1 cellular context compared by ENCODE assay signal in the genomic region with DNA sequence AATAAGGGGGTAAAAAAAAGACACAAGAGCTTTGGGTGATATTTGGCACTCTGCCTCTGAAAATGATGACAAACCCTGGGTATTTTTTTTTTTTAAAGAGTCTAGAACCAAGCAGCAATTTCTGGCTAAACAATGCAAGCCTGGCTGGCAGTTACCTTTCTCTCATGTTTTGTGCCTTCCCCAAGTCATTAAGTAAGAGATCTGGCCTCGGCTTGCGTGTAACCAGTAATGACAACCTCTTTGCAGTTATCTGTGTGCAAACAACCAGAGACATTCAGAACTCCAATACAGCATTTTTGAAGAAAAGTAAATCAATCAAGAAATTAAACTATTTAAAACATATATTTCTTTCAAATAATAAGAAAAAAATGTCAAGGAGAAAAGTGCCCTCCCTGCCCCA.
TF ChIP-seq lines count a peak whose summit lies in the region.

No MANE protein-coding gene starts in this region.

TF ChIP-seq in HepG2, 621 proteins besides CTCF, POLR2A, EP300 and RAD21 (continued from another document):
- TF ChIP-seq, protein P1, sequence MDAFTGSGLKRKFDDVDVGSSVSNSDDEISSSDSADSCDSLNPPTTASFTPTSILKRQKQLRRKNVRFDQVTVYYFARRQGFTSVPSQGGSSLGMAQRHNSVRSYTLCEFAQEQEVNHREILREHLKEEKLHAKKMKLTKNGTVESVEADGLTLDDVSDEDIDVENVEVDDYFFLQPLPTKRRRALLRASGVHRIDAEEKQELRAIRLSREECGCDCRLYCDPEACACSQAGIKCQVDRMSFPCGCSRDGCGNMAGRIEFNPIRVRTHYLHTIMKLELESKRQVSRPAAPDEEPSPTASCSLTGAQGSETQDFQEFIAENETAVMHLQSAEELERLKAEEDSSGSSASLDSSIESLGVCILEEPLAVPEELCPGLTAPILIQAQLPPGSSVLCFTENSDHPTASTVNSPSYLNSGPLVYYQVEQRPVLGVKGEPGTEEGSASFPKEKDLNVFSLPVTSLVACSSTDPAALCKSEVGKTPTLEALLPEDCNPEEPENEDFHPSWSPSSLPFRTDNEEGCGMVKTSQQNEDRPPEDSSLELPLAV (CRISPR knock-in tag; conservative IDR thresholded peaks at IDR 0.05; ENCODE audit: low read depth): no peak
- TF ChIP-seq TEAD2 (CRISPR knock-in tag; IDR thresholded peaks at IDR 0.05) (no peak), U2AF2 (IDR thresholded peaks at IDR 0.05; ENCODE audit: low read depth, low read length) (no peak), ZBTB21 (CRISPR knock-in tag; IDR thresholded peaks at IDR 0.05) (no peak)
- TF ChIP-seq, protein P2, sequence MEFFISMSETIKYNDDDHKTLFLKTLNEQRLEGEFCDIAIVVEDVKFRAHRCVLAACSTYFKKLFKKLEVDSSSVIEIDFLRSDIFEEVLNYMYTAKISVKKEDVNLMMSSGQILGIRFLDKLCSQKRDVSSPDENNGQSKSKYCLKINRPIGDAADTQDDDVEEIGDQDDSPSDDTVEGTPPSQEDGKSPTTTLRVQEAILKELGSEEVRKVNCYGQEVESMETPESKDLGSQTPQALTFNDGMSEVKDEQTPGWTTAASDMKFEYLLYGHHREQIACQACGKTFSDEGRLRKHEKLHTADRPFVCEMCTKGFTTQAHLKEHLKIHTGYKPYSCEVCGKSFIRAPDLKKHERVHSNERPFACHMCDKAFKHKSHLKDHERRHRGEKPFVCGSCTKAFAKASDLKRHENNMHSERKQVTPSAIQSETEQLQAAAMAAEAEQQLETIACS (CRISPR knock-in tag; IDR thresholded peaks at IDR 0.05): no peak
